In genomic region chr11:66842896-66843775, GRCh38 we compare ENCODE assay signal across 8 cellular contexts. TPM values are rescaled to one million over a fixed set of nuclear protein-coding genes. Genes with fewer than 3 reads are reported as not detected.
DNase-seq lines count a peak whose midpoint lies in the region; ATAC-seq, FAIRE-seq and TF ChIP-seq lines count a peak whose summit lies in the region.

Gene RCE1, plus strand, starts transcription at chr11:66843441. Its CDS starts 15 bp downstream, at chr11:66843456.

- H3K36me3 ChIP-seq in OCI-LY3 (replicated peaks; ENCODE audit: low read depth, low read length): peaks cover 29% of the 10 kb centered on the region
- H3K36me3 ChIP-seq in mucosa of rectum (ENCODE audit: control insufficient read depth in 2 of 2, insufficient read depth in 2 of 2, low read length in 2 of 2): peaks cover 16 to 43% of the 10 kb centered on the region in 2 donors

- no peaks in the 10 kb centered on the region for H4K20me1 ChIP-seq in OCI-LY3 (ENCODE audit: insufficient read depth, low read length)

- in situ Hi-C loops in Caki2 (cut with HindIII; ENCODE audit: low pct_unique_long_range_greater_than_20kb, low sequenced_read_pairs): no loop called here

- peaks cover 47% of the 10 kb centered on the region for H3K79me2 ChIP-seq in OCI-LY3 (ENCODE audit: low read length)

- peak within 1 kb of the TSS; percentile 48; the same call in 1 of the 2 replicates for H2AFZ ChIP-seq in OCI-LY3 (ENCODE audit: low read depth, low read length)

- ATAC-seq in GM21367 (IDR thresholded peaks at IDR 0.05; ENCODE audit: unreplicated experiment): peak; percentile 58

- H3K4me3 ChIP-seq in OCI-LY3 (ENCODE audit: low read length): peak within 1 kb of the TSS; percentile 83
- peak within 1 kb of the TSS; percentile 87 to 95 for H3K4me3 ChIP-seq in mucosa of rectum (ENCODE audit: low read length in 2 of 2)

- DNase-seq in Caki2 (ENCODE audit: low read depth): peak; percentile 78
- DNase-seq in HTR-8/SVneo (ENCODE audit: insufficient read length, low spot score): peak; percentile 92
- DNase-seq in activated T-cell treated with anti-CD3 and anti-CD28 coated beads for 24 hours (ENCODE audit: low read depth): peak; percentile 83
- DNase-seq in epithelial cell of prostate (ENCODE audit: low read depth, low spot score): peak; percentile 46
- DNase-seq in stimulated activated CD8-positive, alpha-beta memory T cell treated with anti-CD3 and anti-CD28 coated beads, Interleukin-4, amount 100 ng/mL, for 48 hours: peak; percentile 93

- H3K4me2 ChIP-seq in OCI-LY3 (ENCODE audit: low read length): peak within 1 kb of the TSS; percentile 97

- no peaks in the 10 kb centered on the region for H3K9me3 ChIP-seq in OCI-LY3 (ENCODE audit: insufficient read depth, low read length)
- no peaks in the 10 kb centered on the region for H3K9me3 ChIP-seq in mucosa of rectum (ENCODE audit: control insufficient read depth in 2 of 2, low read length in 2 of 2)

- TF ChIP-seq CTCF in OCI-LY3 (IDR thresholded peaks at IDR 0.05; ENCODE audit: low read depth, low read length): no peak

- H3K27me3 ChIP-seq in OCI-LY3 (ENCODE audit: low read depth, low read length) (no peaks in the 10 kb centered on the region), mucosa of rectum (ENCODE audit: control insufficient read depth in 2 of 2, insufficient read depth in 2 of 2, low read length in 2 of 2) (no peaks in the 10 kb centered on the region)

- H3K4me1 ChIP-seq in OCI-LY3 (ENCODE audit: low read length) (peaks cover 18% of the 10 kb centered on the region), mucosa of rectum (ENCODE audit: control insufficient read depth in 2 of 2, insufficient read depth in 2 of 2, low read length in 2 of 2) (peaks cover 22 to 24% of the 10 kb centered on the region in 2 donors)

- peak within 1 kb of the TSS; percentile 70 for H3K27ac ChIP-seq in OCI-LY3 (ENCODE audit: low read length)
- peak within 1 kb of the TSS; percentile 81 for H3K27ac ChIP-seq in epithelial cell of prostate
- H3K27ac ChIP-seq in mucosa of rectum (ENCODE audit: low read depth in 2 of 2, low read length in 2 of 2): peak within 1 kb of the TSS; percentile 93 to 99

- peak within 1 kb of the TSS; percentile 91 for H3K9ac ChIP-seq in OCI-LY3 (ENCODE audit: low read length)
- H3K9ac ChIP-seq in mucosa of rectum (ENCODE audit: low read depth in 1 of 2, low read length in 2 of 2): peak within 1 kb of the TSS; percentile 95 to 97

- FAIRE-seq in HTR-8/SVneo (lab: Jason Lieb, UNC): peak; percentile 92

RNA-seq across cellular contexts. Expression of gene RCE1, which starts in this region (rescaled TPM):
- 25.6 and 25.9 TPM in 2 replicates for total RNA-seq in Caki2 (2014; rRNA removed; shearing (Covaris generic); ENCODE audit: low replicate concordance)

Comparison
In these comparisons a context has a peak if more than half of its experiments do, and no peak if none do; other contexts are left out.
1. Peak in every context shown above with its lines: DNase-seq, ATAC-seq, H3K4me3 ChIP-seq and H3K27ac ChIP-seq.